In the genomic region with DNA sequence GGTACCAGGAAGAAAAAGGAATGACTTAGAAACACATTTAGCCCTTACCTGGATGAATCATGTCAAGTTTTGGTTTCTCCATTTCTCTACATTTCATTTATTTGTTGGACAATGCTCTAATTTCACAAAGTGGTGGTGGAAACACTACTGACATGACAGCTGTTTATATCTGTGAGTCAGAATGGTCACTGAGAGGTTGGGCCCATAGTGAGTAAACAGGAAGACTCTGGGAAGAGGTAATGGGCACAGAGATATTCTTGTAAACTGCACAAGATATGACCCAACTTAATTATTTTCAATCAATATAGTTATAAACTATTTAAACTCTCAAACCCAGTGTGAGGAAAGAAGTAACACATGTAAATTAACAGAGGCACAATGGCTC, we compare ENCODE assay signal across 18 cellular contexts.
DNase-seq lines count a peak whose midpoint lies in the region; ATAC-seq and TF ChIP-seq lines count a peak whose summit lies in the region.
"Had no signal": no experiment of that assay in that cellular context is flagged by ENCODE, and none has a peak within 500 bp of the region (broad histone marks: within the 10 kb centered on the region; RNA-seq: fewer than 3 reads in every experiment).

No MANE protein-coding gene starts in this region.

- DNase-seq in right cardiac atrium: no peak
- no peak for DNase-seq in left ventricle myocardium superior
- peak; percentile 9 for DNase-seq in epithelial cell of esophagus (ENCODE audit: low read depth)
- DNase-seq in myocyte (ENCODE audit: low read depth): peak; percentile 70
- no peak for DNase-seq in hepatic stellate cell (ENCODE audit: low spot score)
- no peak for DNase-seq in iPS-NIHi7 (ENCODE audit: extremely low spot score)
- DNase-seq in HT-29 (ENCODE audit: low spot score): no peak
- DNase-seq: 8988T, GDM1, GOT3, KG1, NCI-H1417 treated with DMSO at 0.1 percent for 48 hours, NCI-H187 treated with DMSO at 0.1 percent for 48 hours, NCI-H226, NCI-H524, PC-9 had no signal

- intact Hi-C loops in right cardiac atrium (cut with DNase I): no loop called here
- intact Hi-C loops in left ventricle myocardium superior (cut with micrococcal nuclease): no loop called here

- TF ChIP-seq CTCF in epithelial cell of esophagus (IDR thresholded peaks at IDR 0.05; ENCODE audit: insufficient read depth, low read depth, low read length, missing control alignments): no peak

- H3K9me3 ChIP-seq in right cardiac atrium (ENCODE audit: control insufficient read depth, low read length): no peaks in the 10 kb centered on the region
- H3K9me3 ChIP-seq: SJCRH30 had no signal

- peak; percentile 37 to 66 for ATAC-seq in right cardiac atrium
- ATAC-seq in left ventricle myocardium superior: no peak
- ATAC-seq in HG02870 (IDR thresholded peaks at IDR 0.05; ENCODE audit: unreplicated experiment): no peak

- no peak overlapping the region for H3K27ac ChIP-seq in right cardiac atrium (ENCODE audit: low read length)
- H3K27ac ChIP-seq: PC-9, SJCRH30 had no signal

- H3K4me1 ChIP-seq in right cardiac atrium (ENCODE audit: control insufficient read depth, insufficient read depth, low read length): peaks cover 2% of the 10 kb centered on the region

- H3K4me3 ChIP-seq in right cardiac atrium (ENCODE audit: low read length): no peak overlapping the region
- no peak overlapping the region for H3K4me3 ChIP-seq in epithelial cell of esophagus (ENCODE audit: low read length)
- H3K4me3 ChIP-seq: PC-9, SJCRH30 had no signal

- H3K27me3 ChIP-seq in right cardiac atrium (ENCODE audit: control insufficient read depth, insufficient read depth): no peaks in the 10 kb centered on the region
- H3K27me3 ChIP-seq: SJCRH30 had no signal

Comparison
In these comparisons a context has a peak if more than half of its experiments do, and no peak if none do; other contexts are left out.
1. ATAC-seq: peak in right cardiac atrium (2 of 2); none in left ventricle myocardium superior (single experiment) and HG02870 (single experiment).
2. DNase-seq: peak in epithelial cell of esophagus (single experiment) and myocyte (single experiment); none in right cardiac atrium (0 of 3), left ventricle myocardium superior (single experiment), hepatic stellate cell (single experiment), iPS-NIHi7 (single experiment) and HT-29 (single experiment).